In genomic region chr13:35927554-35927953, GRCh38 we compare ENCODE assay signal across 12 cellular contexts.
DNase-seq lines count a peak whose midpoint lies in the region; TF ChIP-seq lines count a peak whose summit lies in the region.
"Had no signal": no experiment of that assay in that cellular context is flagged by ENCODE, and none has a peak within 500 bp of the region (broad histone marks: within the 10 kb centered on the region; RNA-seq: fewer than 3 reads in every experiment).

No MANE protein-coding gene starts in this region.

- H3K9me3 Mint-ChIP-seq in activated T-helper 1 cell treated with anti-CD3 and anti-CD28 coated beads, Interleukin-12 subunit alpha, Interleukin-12 subunit beta, Interleukin-2, Interleukin-4 antibody, amounts not matched to agents 30 ng/mL and 10 ng/mL and 1 ng/mL, durations not matched to agents 14 hours and 24 hours and 36 hours: peaks cover 12% of the 10 kb centered on the region
- H3K9me3 Mint-ChIP-seq: CD8-positive, alpha-beta T cell had no signal

- no peak overlapping the region for H3K4me2 ChIP-seq in osteoblast (ENCODE audit: insufficient read depth, low read length)

- no peak overlapping the region for H3K27ac Mint-ChIP-seq in activated T-helper 1 cell treated with anti-CD3 and anti-CD28 coated beads, Interleukin-12 subunit alpha, Interleukin-12 subunit beta, Interleukin-2, Interleukin-4 antibody, amounts not matched to agents 30 ng/mL and 10 ng/mL and 1 ng/mL, durations not matched to agents 14 hours and 24 hours and 36 hours
- H3K27ac Mint-ChIP-seq: CD8-positive, alpha-beta T cell had no signal

- H4K20me1 ChIP-seq in osteoblast (ENCODE audit: insufficient read depth, low read length): no peaks in the 10 kb centered on the region

- DNase-seq in Caki2 (ENCODE audit: low read depth) (peak; percentile 96), RPMI7951 (ENCODE audit: low read depth) (peak; percentile 69), fibroblast of peridontal ligament (ENCODE audit: extremely low read depth) (peak; percentile 72), osteoblast (ENCODE audit: insufficient read length, low spot score, missing footprints) (peak; percentile 18), T-helper 1 cell (no peak), testis (no peak), NCI-H524 (lab: John Stamatoyannopoulos, UW) (no peak)
- no peak for DNase-seq in activated T-helper 1 cell treated with anti-CD3 and anti-CD28 coated beads, Interleukin-12 subunit alpha, Interleukin-12 subunit beta, Interleukin-2, Interleukin-4 antibody, amounts not matched to agents 30 ng/mL and 10 ng/mL and 1 ng/mL, durations not matched to agents 14 hours and 24 hours and 36 hours (ENCODE audit: low spot score)
- DNase-seq: activated CD4-positive, alpha-beta T cell treated with anti-CD3 and anti-CD28 coated beads, Interleukin-2, amount 50 U/mL, for 48 hours; CD8-positive, alpha-beta T cell; KBM-7; Peyer's patch had no signal

- H2AFZ ChIP-seq in osteoblast (ENCODE audit: low read length): peak overlapping the region; percentile 8

- TF ChIP-seq POLR2A in testis (IDR thresholded peaks at IDR 0.05): no peak

- H3K27me3 Mint-ChIP-seq in activated T-helper 1 cell treated with anti-CD3 and anti-CD28 coated beads, Interleukin-12 subunit alpha, Interleukin-12 subunit beta, Interleukin-2, Interleukin-4 antibody, amounts not matched to agents 30 ng/mL and 10 ng/mL and 1 ng/mL, durations not matched to agents 14 hours and 24 hours and 36 hours (ENCODE audit: insufficient read depth): no peaks in the 10 kb centered on the region

- intact Hi-C loops in testis (cut with DNase I; ENCODE audit: low total_unique reads): no loop called here
- intact Hi-C loops in activated T-helper 1 cell treated with anti-CD3 and anti-CD28 coated beads, Interleukin-12 subunit alpha, Interleukin-12 subunit beta, Interleukin-2, Interleukin-4 antibody, amounts not matched to agents 30 ng/mL and 10 ng/mL and 1 ng/mL, durations not matched to agents 14 hours and 24 hours and 36 hours (cut with micrococcal nuclease): no loop called here

- H3K4me3 ChIP-seq in osteoblast (ENCODE audit: insufficient read depth, low read length): no peak overlapping the region
- H3K4me3 ChIP-seq in testis: no peak overlapping the region
- H3K4me3 ChIP-seq: Peyer's patch had no signal

- H3K9me3 ChIP-seq in osteoblast (ENCODE audit: low read depth, low read length) (no peaks in the 10 kb centered on the region), testis (no peaks in the 10 kb centered on the region)
- H3K9me3 ChIP-seq: Peyer's patch had no signal

- no peaks in the 10 kb centered on the region for H3K27me3 ChIP-seq in osteoblast (ENCODE audit: insufficient read depth, low read length)
- H3K27me3 ChIP-seq in testis: no peaks in the 10 kb centered on the region
- H3K27me3 ChIP-seq: Peyer's patch had no signal

- no peaks in the 10 kb centered on the region for H3K4me1 Mint-ChIP-seq in activated T-helper 1 cell treated with anti-CD3 and anti-CD28 coated beads, Interleukin-12 subunit alpha, Interleukin-12 subunit beta, Interleukin-2, Interleukin-4 antibody, amounts not matched to agents 30 ng/mL and 10 ng/mL and 1 ng/mL, durations not matched to agents 14 hours and 24 hours and 36 hours (ENCODE audit: low read depth)

- no peak for TF ChIP-seq CTCF in osteoblast (IDR thresholded peaks at IDR 0.05; ENCODE audit: extremely low read depth, low read depth, low read length)
- no peak for TF ChIP-seq CTCF in testis (IDR thresholded peaks at IDR 0.05)

- H3K4me1 ChIP-seq in osteoblast (ENCODE audit: insufficient read depth, low read length): peaks cover 37% of the 10 kb centered on the region
- H3K4me1 ChIP-seq in testis: no peaks in the 10 kb centered on the region
- H3K4me1 ChIP-seq: Peyer's patch had no signal

- 75 to 84% methylated on average over 3 of the region's 3 CpGs for WGBS in testis, 2 donors

- H3K27ac ChIP-seq in osteoblast (ENCODE audit: low read depth, low read length): peak overlapping the region; percentile 71
- H3K27ac ChIP-seq in testis: no peak overlapping the region

- no peaks in the 10 kb centered on the region for H3K36me3 Mint-ChIP-seq in activated T-helper 1 cell treated with anti-CD3 and anti-CD28 coated beads, Interleukin-12 subunit alpha, Interleukin-12 subunit beta, Interleukin-2, Interleukin-4 antibody, amounts not matched to agents 30 ng/mL and 10 ng/mL and 1 ng/mL, durations not matched to agents 14 hours and 24 hours and 36 hours (ENCODE audit: low read depth)
- H3K36me3 Mint-ChIP-seq: CD8-positive, alpha-beta T cell had no signal

- in situ Hi-C loops in Caki2 (cut with HindIII; ENCODE audit: low pct_unique_long_range_greater_than_20kb, low sequenced_read_pairs): no loop called here

- H3K4me3 Mint-ChIP-seq in activated T-helper 1 cell treated with anti-CD3 and anti-CD28 coated beads, Interleukin-12 subunit alpha, Interleukin-12 subunit beta, Interleukin-2, Interleukin-4 antibody, amounts not matched to agents 30 ng/mL and 10 ng/mL and 1 ng/mL, durations not matched to agents 14 hours and 24 hours and 36 hours: no peak overlapping the region
- H3K4me3 Mint-ChIP-seq: CD8-positive, alpha-beta T cell had no signal

- no peaks in the 10 kb centered on the region for H3K79me2 ChIP-seq in osteoblast (ENCODE audit: insufficient read depth, low read length)

- H3K36me3 ChIP-seq in osteoblast (ENCODE audit: insufficient read depth, low read length) (no peaks in the 10 kb centered on the region), testis (ENCODE audit: low read depth, missing control alignments) (no peaks in the 10 kb centered on the region)
- H3K36me3 ChIP-seq: Peyer's patch had no signal

Comparison
In these comparisons a context has a peak if more than half of its experiments do, and no peak if none do; other contexts are left out.
1. DNase-seq: peak in Caki2 (single experiment), RPMI7951 (single experiment), fibroblast of peridontal ligament (single experiment) and osteoblast (single experiment); none in T-helper 1 cell (0 of 5), testis (single experiment), activated T-helper 1 cell treated with anti-CD3 and anti-CD28 coated beads, Interleukin-12 subunit alpha, Interleukin-12 subunit beta, Interleukin-2, Interleukin-4 antibody, amounts not matched to agents 30 ng/mL and 10 ng/mL and 1 ng/mL, durations not matched to agents 14 hours and 24 hours and 36 hours (single experiment) and NCI-H524 (0 of 2).